Comparison of ENCODE assay signal across 1 cellular context in the genomic region with DNA sequence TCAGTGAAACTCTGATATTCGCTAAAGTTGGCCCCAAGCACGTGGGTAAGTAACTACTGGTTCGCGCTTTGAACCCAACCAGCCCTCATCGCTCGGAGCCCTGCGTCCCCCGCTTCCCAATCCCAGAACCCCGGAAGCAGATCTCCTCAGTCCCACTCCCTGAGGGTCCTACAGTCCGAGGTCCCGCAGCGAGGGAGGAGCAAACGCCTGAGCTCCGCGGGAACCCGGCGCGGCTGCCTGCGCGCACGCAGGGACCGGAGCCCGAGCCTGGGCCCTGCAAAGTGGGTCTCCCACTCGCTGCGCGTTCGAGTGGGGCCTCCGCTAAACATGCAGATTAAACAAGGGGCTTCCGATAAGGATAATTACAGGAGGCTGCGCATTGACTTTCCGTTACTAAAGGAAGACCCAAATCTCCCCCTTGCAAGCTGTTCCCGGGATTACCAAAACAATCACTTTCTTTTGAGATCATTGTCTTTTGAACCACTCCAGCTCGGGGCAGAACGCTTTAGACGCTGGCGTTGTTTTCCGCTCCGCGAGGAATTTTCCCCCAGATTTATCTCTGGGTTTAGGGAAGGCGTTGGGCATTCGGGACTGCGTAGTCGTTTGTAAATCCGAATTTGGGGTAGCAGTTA.
TF ChIP-seq lines count a peak whose summit lies in the region.

No MANE protein-coding gene starts in this region.

TF ChIP-seq in IMR-90, 13 proteins besides CTCF, POLR2A, EP300 and RAD21 (continued from another document):
- no peak for TF ChIP-seq MAFK (IDR thresholded peaks at IDR 0.05; ENCODE audit: low read depth, low read length)
